ENCODE assay signal across 8 cellular contexts in the genomic region with DNA sequence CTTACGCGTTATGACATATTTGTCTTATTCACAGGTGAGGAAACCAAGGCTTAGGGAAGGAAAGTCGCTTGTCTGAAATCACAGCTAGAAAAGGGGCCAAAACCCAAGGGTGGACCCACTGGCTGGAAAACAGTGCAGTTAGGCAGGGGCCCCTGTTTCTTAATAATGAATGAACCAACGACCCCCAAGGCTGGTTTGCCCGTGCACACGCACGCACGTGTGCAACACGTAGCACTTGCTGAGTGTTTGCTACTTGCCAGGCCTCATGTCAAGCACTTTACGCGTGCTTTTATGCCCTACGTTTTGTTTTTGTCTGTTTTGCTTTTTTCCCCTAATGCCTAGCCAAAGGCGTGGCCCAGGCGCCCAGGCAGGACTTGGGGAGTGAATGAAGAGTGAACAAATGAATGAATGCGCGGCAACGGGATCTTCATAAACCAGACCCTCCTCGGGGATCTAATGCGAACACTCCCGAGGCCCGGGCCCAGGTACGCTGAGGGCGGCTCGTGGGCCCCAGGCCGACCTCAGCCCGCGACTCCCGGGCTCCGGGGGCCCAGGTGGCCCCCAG. TPM values are rescaled to one million over a fixed set of nuclear protein-coding genes. Genes with fewer than 3 reads are reported as not detected.
DNase-seq lines count a peak whose midpoint lies in the region; ATAC-seq and TF ChIP-seq lines count a peak whose summit lies in the region.

No MANE protein-coding gene starts in this region.

- no peak for TF ChIP-seq POLR2A in gastrocnemius medialis (IDR thresholded peaks at IDR 0.05)

- no peak for ATAC-seq in gastrocnemius medialis

- intact Hi-C loops in gastrocnemius medialis (cut with DNase I; ENCODE audit: low total_unique reads), result no loop called here

- CTCF ChIA-PET in BJ (lab: Yijun Ruan, JAX), result interaction anchor here (1.1 kb wide), 1 partner anchor 10 kb away, joined by 3 read pairs; no protein-coding TSS in a partner anchor

- H3K27ac ChIP-seq in WERI-Rb-1 (peak overlapping the region; percentile 82), gastrocnemius medialis (peak overlapping the region in 3 of 4 donors; percentile 78 to 92 (median 83))

- TF ChIP-seq CTCF in BJ (IDR thresholded peaks at IDR 0.05; ENCODE audit: insufficient read depth, low read depth, low read length) (no peak), WERI-Rb-1 (IDR thresholded peaks at IDR 0.05; ENCODE audit: low read depth, low read length) (no peak), gastrocnemius medialis (IDR thresholded peaks at IDR 0.05 in 4 of 5, conservative IDR thresholded peaks at IDR 0.05 in 1 of 5) (no peak)

- H3K4me1 ChIP-seq in gastrocnemius medialis, result peaks cover 16 to 20% of the 10 kb centered on the region in 2 donors

- H3K9me3 ChIP-seq in WERI-Rb-1 (ENCODE audit: severe bottlenecking) (no peaks in the 10 kb centered on the region), gastrocnemius medialis (no peaks in the 10 kb centered on the region)

- H3K4me3 ChIP-seq in BJ (ENCODE audit: low read depth, low read length) (peak overlapping the region; percentile 83), H7 (ENCODE audit: insufficient read depth, low read depth, low read length) (peak overlapping the region; percentile 85), WERI-Rb-1 (ENCODE audit: low read depth, low read length) (peak overlapping the region; percentile 50), gastrocnemius medialis (peak overlapping the region; percentile 67 to 79 (median 70))

- DNase-seq in BJ (ENCODE audit: low read depth) (no peak), H7 (no peak), WERI-Rb-1 (no peak), globus pallidus (ENCODE audit: low spot score) (peak; percentile 8), gastrocnemius medialis (no peak), NCI-H510A treated with DMSO at 0.1 percent for 48 hours (lab: John Stamatoyannopoulos, UW) (no peak), H4 (ENCODE audit: low spot score) (no peak)
- no peak for DNase-seq in stimulated activated naive CD4-positive, alpha-beta T cell treated with Interleukin-2 at 50 U/mL for 16 hours (lab: John Stamatoyannopoulos, UW)

- in situ Hi-C loops in gastrocnemius medialis (cut with MboI; ENCODE audit: low sequenced_read_pairs in 4 of 4), result no loop called here

- POLR2A ChIA-PET in BJ (lab: Charles Lee), result no interaction called here

- H3K36me3 ChIP-seq in BJ (ENCODE audit: control insufficient read depth, insufficient read depth, low read length) (no peaks in the 10 kb centered on the region), H7 (replicated peaks; ENCODE audit: control insufficient read depth, insufficient read depth, low read length) (no peaks in the 10 kb centered on the region), WERI-Rb-1 (no peaks in the 10 kb centered on the region), gastrocnemius medialis (no peaks in the 10 kb centered on the region)

- no peaks in the 10 kb centered on the region for H3K27me3 ChIP-seq in BJ (ENCODE audit: control insufficient read depth, insufficient read depth, low read length)
- H3K27me3 ChIP-seq in H7 (ENCODE audit: control insufficient read depth, insufficient read depth, low read length), result no peaks in the 10 kb centered on the region
- H3K27me3 ChIP-seq in WERI-Rb-1 (ENCODE audit: insufficient read depth, low read depth, severe bottlenecking), result no peaks in the 10 kb centered on the region
- H3K27me3 ChIP-seq in gastrocnemius medialis, result no peaks in the 10 kb centered on the region

RNA-seq across cellular contexts. Expression of a gene that starts 0.6 kb away (rescaled TPM):
- 39.6 and 55.1 TPM in 2 replicates for polyA plus RNA-seq in BJ (2011; rRNA removed)
- polyA minus RNA-seq in BJ (2011; rRNA and poly(A)+ RNA removed), result 112 and 149 TPM in 2 replicates
- 132 and 150 TPM in 2 replicates for total RNA-seq in H7 (2014; rRNA removed; shearing (Covaris generic))
- total RNA-seq in gastrocnemius medialis, result 100 to 1,000 TPM in 1 of 4 donors, 10 to 100 TPM in 3; 61.1 to 103 (median 74.4) TPM
- 48.5 and 79.5 TPM in 2 replicates for total RNA-seq in H4 (2014; rRNA removed; shearing (Covaris generic))

RNA-seq across cellular contexts. Expression of a gene that starts 50.9 kb away (rescaled TPM):
- 33.2 and 43.7 TPM in 2 replicates for polyA plus RNA-seq in BJ (2011; rRNA removed)
- polyA minus RNA-seq in BJ (2011; rRNA and poly(A)+ RNA removed), result 43.2 and 54.3 TPM in 2 replicates
- 76.6 and 92.3 TPM in 2 replicates for total RNA-seq in H7 (2014; rRNA removed; shearing (Covaris generic))
- total RNA-seq in gastrocnemius medialis, result 10 to 100 TPM; 15.6 to 33.9 (median 18.2) TPM
- 19.2 and 23.5 TPM in 2 replicates for total RNA-seq in H4 (2014; rRNA removed; shearing (Covaris generic))
